Comparison of ENCODE assay signal across 14 cellular contexts in the genomic region with DNA sequence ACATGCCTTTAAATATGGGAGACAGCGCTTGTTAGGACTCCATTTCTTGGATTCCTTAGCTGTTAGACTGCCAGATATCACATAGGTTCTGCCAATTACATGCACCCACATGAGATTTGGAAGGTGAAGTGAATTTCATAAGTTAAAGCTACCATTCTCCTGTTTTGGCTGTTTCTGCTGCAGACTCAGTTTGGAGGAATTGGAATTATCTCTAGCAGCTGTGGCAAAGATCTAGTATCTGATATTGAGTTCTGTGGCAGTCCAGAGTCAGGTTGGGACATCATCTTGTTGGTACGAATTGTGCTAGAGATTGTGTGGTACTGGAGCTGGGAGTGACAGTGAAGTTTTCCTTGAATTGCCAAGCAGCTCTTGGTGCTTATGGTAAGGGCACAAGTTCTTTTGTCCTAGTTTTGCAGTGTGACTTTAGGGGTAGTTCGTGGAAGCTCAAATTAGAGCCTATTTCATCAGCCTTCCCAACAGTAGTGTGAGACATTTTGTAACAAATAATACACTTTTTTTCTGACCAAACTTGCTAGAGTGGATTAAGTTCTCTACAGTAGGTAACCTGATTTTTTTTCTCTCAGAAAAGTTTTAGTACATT.
"Had no signal": no experiment of that assay in that cellular context is flagged by ENCODE, and none has a peak within 500 bp of the region (broad histone marks: within the 10 kb centered on the region; RNA-seq: fewer than 3 reads in every experiment).

No MANE protein-coding gene starts in this region.

- H3K4me1 ChIP-seq: heart left ventricle had no signal

- ATAC-seq: heart left ventricle, right cardiac atrium had no signal

- H3K27me3 ChIP-seq: heart left ventricle, neutrophil, ovary had no signal

- H3K36me3 ChIP-seq: heart left ventricle, neutrophil, ovary had no signal

- H3K4me3 ChIP-seq: coronary artery, heart left ventricle, ovary, smooth muscle cell had no signal

- H3K9me3 ChIP-seq: neutrophil, ovary had no signal

- H3K27ac ChIP-seq: coronary artery, heart left ventricle, neutrophil, ovary had no signal

- H3K4me2 ChIP-seq: smooth muscle cell had no signal

- DNase-seq: effector CD4-positive, alpha-beta T cell; endodermal cell; heart left ventricle; hippocampal formation; kidney glomerular epithelial cell; mesendoderm; naive B cell; ovary; right cardiac atrium; stimulated activated CD4-positive, alpha-beta T cell treated with anti-CD3 and anti-CD28 coated beads, Interleukin-2, amount 100 ng/mL, for 48 hours; stimulated activated naive CD4-positive, alpha-beta T cell treated with Interleukin-2 at 50 U/mL for 16 hours had no signal
